In genomic region chr22:43038325-43038724, GRCh38 we compare ENCODE assay signal across 14 cellular contexts. TPM values are rescaled to one million over a fixed set of nuclear protein-coding genes. Genes with fewer than 3 reads are reported as not detected.
DNase-seq lines count a peak whose midpoint lies in the region; ATAC-seq and TF ChIP-seq lines count a peak whose summit lies in the region.
"Had no signal": no experiment of that assay in that cellular context is flagged by ENCODE, and none has a peak within 500 bp of the region (broad histone marks: within the 10 kb centered on the region; RNA-seq: fewer than 3 reads in every experiment).

No MANE protein-coding gene starts in this region.

- H3K4me1 Mint-ChIP-seq in neural crest cell = peaks cover 12% of the 10 kb centered on the region

- H3K9me3 Mint-ChIP-seq in neural crest cell = no peaks in the 10 kb centered on the region
- H3K9me3 Mint-ChIP-seq: CD8-positive, alpha-beta memory T cell had no signal

- 95% methylated on average over 15 of the region's 15 CpGs for WGBS in right cardiac atrium
- 87% methylated on average over 15 of the region's 15 CpGs for WGBS in smooth muscle cell (ENCODE audit: low lambda C conversion rate)

- H3K27ac ChIP-seq in right cardiac atrium (ENCODE audit: low read length) (no peak overlapping the region), smooth muscle cell (ENCODE audit: low read depth) (peak overlapping the region; percentile 19)
- H3K27ac ChIP-seq: 22Rv1 had no signal

- ATAC-seq in right cardiac atrium (no peak), GM19328 (IDR thresholded peaks at IDR 0.05; ENCODE audit: unreplicated experiment) (no peak), HG02798 (IDR thresholded peaks at IDR 0.05; ENCODE audit: poor library complexity, unreplicated experiment) (no peak)

- no peaks in the 10 kb centered on the region for H3K36me3 ChIP-seq in smooth muscle cell (ENCODE audit: low read depth)

- no peaks in the 10 kb centered on the region for H3K27me3 Mint-ChIP-seq in neural crest cell (ENCODE audit: low read depth)
- H3K27me3 Mint-ChIP-seq: CD8-positive, alpha-beta memory T cell had no signal

- H3K27me3 ChIP-seq in right cardiac atrium (ENCODE audit: control insufficient read depth, insufficient read depth) (no peaks in the 10 kb centered on the region), smooth muscle cell (ENCODE audit: low read depth) (no peaks in the 10 kb centered on the region)

- no peak for TF ChIP-seq CTCF in epithelial cell of esophagus (IDR thresholded peaks at IDR 0.05; ENCODE audit: insufficient read depth, low read depth, low read length, missing control alignments)
- no peak for TF ChIP-seq CTCF in neural crest cell (conservative IDR thresholded peaks at IDR 0.05)
- no peak for TF ChIP-seq CTCF in smooth muscle cell (IDR thresholded peaks at IDR 0.05; ENCODE audit: borderline replicate concordance, insufficient read depth, poor library complexity, severe bottlenecking)

- H3K36me3 Mint-ChIP-seq in neural crest cell (ENCODE audit: low read depth) = peaks cover 3% of the 10 kb centered on the region

- H2AFZ ChIP-seq in smooth muscle cell (ENCODE audit: low read depth) = no peak overlapping the region

- H3K79me2 ChIP-seq in smooth muscle cell (ENCODE audit: low read depth) = no peaks in the 10 kb centered on the region

- DNase-seq in right cardiac atrium = peak in 2 of 3 donors; percentile 29 to 41
- DNase-seq in cardiac septum (ENCODE audit: low spot score) = no peak
- peak; percentile 12 for DNase-seq in epithelial cell of esophagus (ENCODE audit: low read depth)
- no peak for DNase-seq in neural crest cell (ENCODE audit: low read depth, low spot score)
- no peak for DNase-seq in smooth muscle cell (lab: John Stamatoyannopoulos, UW; ENCODE audit: unreplicated experiment)
- DNase-seq in activated effector memory CD4-positive, alpha-beta T cell treated with Interleukin-2 at 50 U/mL for 16 hours = no peak
- DNase-seq: Caco-2; CD8-positive, alpha-beta memory T cell; DMS53; HCEC 1CT had no signal

- no peak overlapping the region for H3K4me3 ChIP-seq in right cardiac atrium (ENCODE audit: low read length)
- H3K4me3 ChIP-seq in epithelial cell of esophagus (ENCODE audit: low read length) = no peak overlapping the region
- H3K4me3 ChIP-seq in smooth muscle cell = no peak overlapping the region

- H4K20me1 ChIP-seq in smooth muscle cell (ENCODE audit: low read depth) = no peaks in the 10 kb centered on the region

- H3K9me3 ChIP-seq in right cardiac atrium (ENCODE audit: control insufficient read depth, low read length) = no peaks in the 10 kb centered on the region
- no peaks in the 10 kb centered on the region for H3K9me3 ChIP-seq in smooth muscle cell (replicated peaks; ENCODE audit: low read depth)
- H3K9me3 ChIP-seq: Caco-2 had no signal

- intact Hi-C loops in right cardiac atrium (cut with DNase I) (loop anchor here in 1 of 4 donors (10.0 kb wide), 1 partner anchor 164 kb away; no protein-coding TSS in a partner anchor), cardiac septum (cut with DNase I) (no loop called here)

- H3K9ac ChIP-seq in smooth muscle cell (ENCODE audit: low read depth) = no peak overlapping the region

- H3K27ac Mint-ChIP-seq in neural crest cell (ENCODE audit: unreplicated experiment) = peak overlapping the region; percentile 67
- H3K27ac Mint-ChIP-seq: CD14-positive monocyte had no signal

- no peaks in the 10 kb centered on the region for H3F3A ChIP-seq in smooth muscle cell (ENCODE audit: low read depth)

- no peak overlapping the region for H3K4me2 ChIP-seq in smooth muscle cell

- H3K4me1 ChIP-seq in right cardiac atrium (ENCODE audit: control insufficient read depth, insufficient read depth, low read length) = no peaks in the 10 kb centered on the region
- H3K4me1 ChIP-seq in smooth muscle cell (ENCODE audit: low read depth) = no peaks in the 10 kb centered on the region
- H3K4me1 ChIP-seq: Caco-2 had no signal

- H3K4me3 Mint-ChIP-seq in neural crest cell = no peak overlapping the region
- H3K4me3 Mint-ChIP-seq: CD14-positive monocyte; CD8-positive, alpha-beta memory T cell had no signal

RNA-seq across cellular contexts. Expression of gene PACSIN2, which starts 23.4 kb away (rescaled TPM):
- total RNA-seq in right cardiac atrium (10 to 100 TPM; 66.7 to 85.6 (median 69.8) TPM), cardiac septum (41.5 TPM), neural crest cell (76.1 and 79.4 TPM in 2 replicates), smooth muscle cell (26.3 and 34.7 TPM in 2 replicates)
- polyA plus RNA-seq in right cardiac atrium (40.4 TPM), smooth muscle cell (41.1 and 53.9 TPM in 2 replicates)

RNA-seq across cellular contexts. Expression of gene TTLL1, which starts 50.9 kb away (rescaled TPM):
- 1 to 10 TPM; 4.2 to 6.8 (median 6.2) TPM for total RNA-seq in right cardiac atrium
- polyA plus RNA-seq in right cardiac atrium = 6.0 TPM
- 9.5 TPM for total RNA-seq in cardiac septum
- total RNA-seq in neural crest cell = 19.1 TPM in 2 replicates
- 12.7 and 16.2 TPM in 2 replicates for total RNA-seq in smooth muscle cell
- 14.6 and 17.7 TPM in 2 replicates for polyA plus RNA-seq in smooth muscle cell

Comparison
In these comparisons a context has a peak if more than half of its experiments do, and no peak if none do; other contexts are left out.
1. DNase-seq: peak in right cardiac atrium (2 of 3) and epithelial cell of esophagus (single experiment); none in cardiac septum (single experiment), neural crest cell (single experiment), smooth muscle cell (single experiment) and activated effector memory CD4-positive, alpha-beta T cell treated with Interleukin-2 at 50 U/mL for 16 hours (single experiment).